8 cellular contexts compared by ENCODE assay signal in genomic region chr7:107874605-107875446, GRCh38. TPM values are rescaled to one million over a fixed set of nuclear protein-coding genes. Genes with fewer than 3 reads are reported as not detected.
A peak's percentile ranks its signal among the peaks of the same experiment; 100 is the strongest.
DNase-seq lines count a peak whose midpoint lies in the region; ATAC-seq lines count a peak whose summit lies in the region.

No MANE protein-coding gene starts in this region.

- H3K4me3 Mint-ChIP-seq in activated T-cell treated with anti-CD3 and anti-CD28 coated beads, Interleukin-2, amount 50 U/mL, for 4 hours: no peak overlapping the region

- no peaks in the 10 kb centered on the region for H3K79me1 ChIP-seq in trophoblast cell (ENCODE audit: low read length)

- no peaks in the 10 kb centered on the region for H3K9me3 ChIP-seq in BLaER1 treated with 17β-estradiol and CSF1 and Interleukin-3, amounts not matched to agents 10 nM and 100 nM (replicated peaks in 1 of 11)
- H3K9me3 ChIP-seq in trophoblast cell (ENCODE audit: insufficient read depth, low read depth, low read length): peaks cover 2% of the 10 kb centered on the region

- no CpG with 5 or more reads among the region's 6 CpGs for WGBS in trophoblast cell (ENCODE audit: extremely low coverage, insufficient coverage, insufficient read length)

- H3K14ac ChIP-seq in trophoblast cell (ENCODE audit: low read length): no peak overlapping the region

- no peak overlapping the region for H4K12ac ChIP-seq in trophoblast cell (ENCODE audit: low read depth, low read length)

- H3K4me3 ChIP-seq in BLaER1 treated with 17β-estradiol and CSF1 and Interleukin-3, amounts not matched to agents 10 nM and 100 nM: no peak overlapping the region; a peak in 1 of 20 replicates
- no peak overlapping the region for H3K4me3 ChIP-seq in trophoblast cell (ENCODE audit: low read depth, low read length)

- H3K27ac ChIP-seq in BLaER1 treated with 17β-estradiol and CSF1 and Interleukin-3, amounts not matched to agents 10 nM and 100 nM: peak overlapping the region; percentile 64 to 85 (median 76); a peak in 21 of 22 replicates
- no peak overlapping the region for H3K27ac ChIP-seq in trophoblast cell (ENCODE audit: low read depth, low read length)

- H3K18ac ChIP-seq in trophoblast cell (ENCODE audit: low read length): no peak overlapping the region

- H3K23ac ChIP-seq in trophoblast cell (ENCODE audit: low read length): no peak overlapping the region

- H4K20me1 ChIP-seq in BLaER1 treated with 17β-estradiol and CSF1 and Interleukin-3, amounts not matched to agents 10 nM and 100 nM: no peaks in the 10 kb centered on the region

- H3K4me1 ChIP-seq in BLaER1 treated with 17β-estradiol and CSF1 and Interleukin-3, amounts not matched to agents 10 nM and 100 nM: peaks cover 25 to 52% (median 37%) of the 10 kb centered on the region in 10 experiments
- H3K4me1 ChIP-seq in trophoblast cell (ENCODE audit: control insufficient read depth in 1 of 2, insufficient read depth in 2 of 2, low read length in 2 of 2): no peaks in the 10 kb centered on the region

- no peak overlapping the region for H2BK5ac ChIP-seq in trophoblast cell (ENCODE audit: low read depth, low read length, poor library complexity)

- peak; percentile 72 for DNase-seq in NCI-H69 (lab: John Stamatoyannopoulos, UW)
- DNase-seq in activated T-cell treated with anti-CD3 and anti-CD28 coated beads, Interleukin-2, amount 50 U/mL, for 4 hours: peak; percentile 10
- DNase-seq in globus pallidus (ENCODE audit: low spot score): peak; percentile 55
- peak; percentile 37 to 83 for DNase-seq in trophoblast cell
- no peak for DNase-seq in activated CD8-positive, alpha-beta memory T cell treated with anti-CD3 and anti-CD28 coated beads, Interleukin-2, amount 50 U/mL, for 48 hours

- peak overlapping the region in 7 of 11 experiments; percentile 60 to 73 (median 68); a peak in 11 of 22 replicates for H3K9ac ChIP-seq in BLaER1 treated with 17β-estradiol and CSF1 and Interleukin-3, amounts not matched to agents 10 nM and 100 nM
- no peak overlapping the region for H3K9ac ChIP-seq in trophoblast cell (ENCODE audit: low read length)

- H3K79me2 ChIP-seq in trophoblast cell (ENCODE audit: control insufficient read depth, insufficient read depth, low read length, poor library complexity): no peaks in the 10 kb centered on the region

- H3K4me2 ChIP-seq in BLaER1 treated with 17β-estradiol and CSF1 and Interleukin-3, amounts not matched to agents 10 nM and 100 nM: peak overlapping the region; percentile 57 to 88 (median 76); a peak in 18 of 22 replicates
- H3K4me2 ChIP-seq in trophoblast cell (ENCODE audit: low read length): no peak overlapping the region

- H3K9me3 Mint-ChIP-seq in activated T-cell treated with anti-CD3 and anti-CD28 coated beads, Interleukin-2, amount 50 U/mL, for 4 hours: no peaks in the 10 kb centered on the region

- H3K27me3 ChIP-seq in BLaER1 treated with 17β-estradiol and CSF1 and Interleukin-3, amounts not matched to agents 10 nM and 100 nM: no peaks in the 10 kb centered on the region
- H3K27me3 ChIP-seq in trophoblast cell (ENCODE audit: insufficient read depth, low read length): no peaks in the 10 kb centered on the region

- H2BK120ac ChIP-seq in trophoblast cell (ENCODE audit: insufficient read depth, low read length, poor library complexity): no peak overlapping the region

- H3K27me3 Mint-ChIP-seq in activated T-cell treated with anti-CD3 and anti-CD28 coated beads, Interleukin-2, amount 50 U/mL, for 4 hours (ENCODE audit: low read depth): no peaks in the 10 kb centered on the region

- no peak overlapping the region for H2AK5ac ChIP-seq in trophoblast cell (ENCODE audit: low read length)

- no peak overlapping the region for H2AFZ ChIP-seq in trophoblast cell (ENCODE audit: insufficient read depth, low read length, poor library complexity)

- no peak overlapping the region for H4K91ac ChIP-seq in trophoblast cell (ENCODE audit: low read depth, low read length)

- peaks cover 38% of the 10 kb centered on the region for H3K4me1 Mint-ChIP-seq in activated T-cell treated with anti-CD3 and anti-CD28 coated beads, Interleukin-2, amount 50 U/mL, for 4 hours (ENCODE audit: low read depth)

- H3K36me3 ChIP-seq in BLaER1 treated with 17β-estradiol and CSF1 and Interleukin-3, amounts not matched to agents 10 nM and 100 nM: no peaks in the 10 kb centered on the region
- H3K36me3 ChIP-seq in trophoblast cell (ENCODE audit: control insufficient read depth in 1 of 2, insufficient read depth in 2 of 2, low read length in 2 of 2): no peaks in the 10 kb centered on the region

- no peaks in the 10 kb centered on the region for H3K36me3 Mint-ChIP-seq in activated T-cell treated with anti-CD3 and anti-CD28 coated beads, Interleukin-2, amount 50 U/mL, for 4 hours (ENCODE audit: insufficient read depth)

- no peak overlapping the region for H3K4ac ChIP-seq in trophoblast cell (ENCODE audit: low read depth, low read length)

- ATAC-seq in GM18502 (IDR thresholded peaks at IDR 0.05; ENCODE audit: poor library complexity, unreplicated experiment) (peak; percentile 67), HG03432 (IDR thresholded peaks at IDR 0.05; ENCODE audit: unreplicated experiment) (peak; percentile 80)
- ATAC-seq in activated T-cell treated with anti-CD3 and anti-CD28 coated beads, Interleukin-2, amount 50 U/mL, for 4 hours: peak; percentile 63 to 72

- no peak overlapping the region for H4K8ac ChIP-seq in trophoblast cell (ENCODE audit: low read depth, low read length)

- H2BK12ac ChIP-seq in trophoblast cell (ENCODE audit: low read length): no peak overlapping the region

RNA-seq across cellular contexts. Expression of gene DLD, which starts 16.2 kb away (rescaled TPM):
- total RNA-seq in activated T-cell treated with anti-CD3 and anti-CD28 coated beads, Interleukin-2, amount 50 U/mL, for 4 hours: 100 to 1,000 TPM; 100 to 105 (median 103) TPM
- polyA plus RNA-seq in trophoblast cell (2013): 93.2 and 100 TPM in 2 replicates
